ENCODE assay signal across 14 cellular contexts in the genomic region with DNA sequence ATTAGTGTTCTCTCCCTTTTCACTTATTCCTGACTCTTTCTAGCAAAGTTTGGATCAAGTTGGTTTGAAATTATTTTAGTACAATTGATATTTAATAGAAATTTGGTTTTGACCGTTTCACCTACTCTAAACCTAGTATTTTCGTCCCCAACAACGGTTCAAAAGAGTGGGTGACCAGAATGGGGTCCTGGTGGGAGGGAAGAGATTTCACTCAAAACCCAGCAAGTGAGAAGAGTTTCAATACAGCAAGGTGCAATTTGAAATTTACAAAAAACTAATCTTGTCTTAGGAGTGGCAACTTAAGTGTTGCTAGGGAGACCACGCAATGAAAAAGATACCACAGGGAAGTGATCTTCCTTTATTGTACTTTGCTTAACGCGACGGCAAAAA. TPM values are rescaled to one million over a fixed set of nuclear protein-coding genes. Genes with fewer than 3 reads are reported as not detected.
A peak's percentile ranks its signal among the peaks of the same experiment; 100 is the strongest.
DNase-seq lines count a peak whose midpoint lies in the region; ATAC-seq and TF ChIP-seq lines count a peak whose summit lies in the region.
"Had no signal": no experiment of that assay in that cellular context is flagged by ENCODE, and none has a peak within 500 bp of the region (broad histone marks: within the 10 kb centered on the region; RNA-seq: fewer than 3 reads in every experiment).

No MANE protein-coding gene starts in this region.

- no peaks in the 10 kb centered on the region; the same call in 1 of the 2 replicates for H3K9me3 ChIP-seq in AG04450 (ENCODE audit: control insufficient read depth, insufficient read depth, low read length)
- H3K9me3 ChIP-seq: upper lobe of right lung had no signal

- TF ChIP-seq CTCF in AG04450 (IDR thresholded peaks at IDR 0.05; ENCODE audit: low read depth, low read length) (no peak), brain (conservative IDR thresholded peaks at IDR 0.05) (no peak), mesothelial cell of epicardium (IDR thresholded peaks at IDR 0.05; ENCODE audit: unreplicated experiment) (no peak)

- H3K4me1 Mint-ChIP-seq in IgD-negative memory B cell (peaks cover 10 to 15% (median 13%) of the 10 kb centered on the region in 3 donors), brain (peaks cover 93% of the 10 kb centered on the region), naive B cell (peaks cover 15 to 22% (median 18%) of the 10 kb centered on the region in 3 donors), mesothelial cell of epicardium (peaks cover 10% of the 10 kb centered on the region)

- DNase-seq in AG04450 (ENCODE audit: low read depth, low spot score) = no peak
- DNase-seq in naive B cell = no peak
- no peak for DNase-seq in SKM-1 treated with dmso at 0.1 percent for 144 hours (lab: John Stamatoyannopoulos, UW; ENCODE audit: unreplicated experiment)
- DNase-seq in NOMO-1 treated with DMSO at 0.1 percent for 48 hours (lab: John Stamatoyannopoulos, UW; ENCODE audit: unreplicated experiment) = no peak
- no peak for DNase-seq in mesothelial cell of epicardium (ENCODE audit: low spot score in 2 of 2, unreplicated experiment in 2 of 2)
- DNase-seq: activated CD4-positive, alpha-beta T cell treated with anti-CD3 and anti-CD28 coated beads, Interleukin-2, amount 10 ng/mL, durations not matched to agents 24 days and 14 days; activated gamma-delta T cell treated with Interleukin-2 at 50 U/mL for 16 hours; NCI-H774; stimulated activated CD4-positive, alpha-beta T cell treated with anti-CD3 and anti-CD28 coated beads, Interleukin-2, amount 100 ng/mL, for 48 hours; upper lobe of right lung had no signal

- ATAC-seq in naive B cell (ENCODE audit: low read depth in 2 of 2) (no peak), HG02973 (IDR thresholded peaks at IDR 0.05; ENCODE audit: unreplicated experiment) (no peak)

- CTCF ChIA-PET in AG04450 (lab: Charles Lee) = interaction anchor here (0.6 to 1.8 kb wide), 3 partner anchors 9 to 189 kb away, joined by 3 to 9 read pairs (median 5); no protein-coding TSS in a partner anchor

- H3K36me3 Mint-ChIP-seq in IgD-negative memory B cell = peaks cover 2% of the 10 kb centered on the region
- no peaks in the 10 kb centered on the region for H3K36me3 Mint-ChIP-seq in brain
- H3K36me3 Mint-ChIP-seq in naive B cell = peaks cover 2 to 25% of the 10 kb centered on the region in 2 donors
- no peaks in the 10 kb centered on the region for H3K36me3 Mint-ChIP-seq in mesothelial cell of epicardium

- H3K4me3 Mint-ChIP-seq in IgD-negative memory B cell (peak overlapping the region in 3 of 4 donors; percentile 8 to 82 (median 55)), brain (peak overlapping the region in 3 of 5 experiments; percentile 84 to 90 (median 89)), naive B cell (peak overlapping the region in 2 of 8 donors; percentile 2 to 55), mesothelial cell of epicardium (no peak overlapping the region)
- H3K4me3 Mint-ChIP-seq: activated CD4-positive, alpha-beta T cell treated with anti-CD3 and anti-CD28 coated beads, Interleukin-2, amount 10 ng/mL, durations not matched to agents 24 days and 14 days had no signal

- POLR2A ChIA-PET in AG04450 (lab: Yijun Ruan, JAX) = interaction anchor here (1.5 kb wide), 1 partner anchor 9 kb away, joined by 4 read pairs; no protein-coding TSS in a partner anchor

- peaks cover 56% of the 10 kb centered on the region for H3K27me3 Mint-ChIP-seq in IgD-negative memory B cell
- H3K27me3 Mint-ChIP-seq in brain = peaks cover 57% of the 10 kb centered on the region
- H3K27me3 Mint-ChIP-seq in naive B cell = peaks cover 77 to 82% (median 78%) of the 10 kb centered on the region in 3 donors
- H3K27me3 Mint-ChIP-seq in mesothelial cell of epicardium (ENCODE audit: low read depth) = peaks cover 98% of the 10 kb centered on the region

- peak overlapping the region in 2 of 3 donors; percentile 27 to 46 for H3K27ac Mint-ChIP-seq in IgD-negative memory B cell
- H3K27ac Mint-ChIP-seq in brain = peak overlapping the region in 3 of 5 experiments; percentile 39 to 96 (median 88)
- H3K27ac Mint-ChIP-seq in naive B cell = peak overlapping the region in 4 of 6 donors; percentile 28 to 74 (median 64)
- no peak overlapping the region for H3K27ac Mint-ChIP-seq in mesothelial cell of epicardium
- H3K27ac Mint-ChIP-seq: activated CD4-positive, alpha-beta T cell treated with anti-CD3 and anti-CD28 coated beads, Interleukin-2, amount 10 ng/mL, durations not matched to agents 24 days and 14 days had no signal

- H3K27ac ChIP-seq in AG04450 (ENCODE audit: low read depth, low read length) = no peak overlapping the region
- H3K27ac ChIP-seq: upper lobe of right lung had no signal

- peaks cover 21% of the 10 kb centered on the region for H3K27me3 ChIP-seq in AG04450 (ENCODE audit: control insufficient read depth, insufficient read depth, low read length)

- peak overlapping the region; percentile 45 for H3K4me3 ChIP-seq in AG04450 (ENCODE audit: low read depth, low read length)
- H3K4me3 ChIP-seq: upper lobe of right lung had no signal

- H3K9me3 Mint-ChIP-seq in IgD-negative memory B cell = peaks cover 0 to 9% (median 4%) of the 10 kb centered on the region in 3 donors
- peaks cover 0 to 4% (median 0%) of the 10 kb centered on the region in 5 experiments for H3K9me3 Mint-ChIP-seq in brain
- peaks cover 0 to 21% (median 6%) of the 10 kb centered on the region in 7 donors for H3K9me3 Mint-ChIP-seq in naive B cell
- H3K9me3 Mint-ChIP-seq in mesothelial cell of epicardium = no peaks in the 10 kb centered on the region

RNA-seq across cellular contexts. Expression of a gene that starts 28.5 kb away (rescaled TPM):
- polyA plus RNA-seq in AG04450 (2011; rRNA removed) (47.9 and 65.5 TPM in 2 replicates), IgD-negative memory B cell (not detected), brain (ENCODE audit: insufficient read depth, low read depth, low replicate concordance) (356 TPM), naive B cell (ENCODE audit: low read depth in 6 of 6) (not detected)
- polyA minus RNA-seq in AG04450 (2011; rRNA and poly(A)+ RNA removed) = 63.1 and 83.0 TPM in 2 replicates
- 19.7 to 21.4 TPM (median 20.3 TPM) in 3 replicates for total RNA-seq in mesothelial cell of epicardium
- total RNA-seq: activated CD4-positive, alpha-beta T cell treated with anti-CD3 and anti-CD28 coated beads, Interleukin-2, amount 10 ng/mL, durations not matched to agents 24 days and 14 days; H7 had no signal

RNA-seq across cellular contexts. Expression of a gene that starts 30.5 kb away (rescaled TPM):
- polyA plus RNA-seq in AG04450 (2011; rRNA removed) = 25.5 and 29.9 TPM in 2 replicates
- 17.1 and 19.4 TPM in 2 replicates for polyA minus RNA-seq in AG04450 (2011; rRNA and poly(A)+ RNA removed)
- polyA plus RNA-seq in IgD-negative memory B cell = not detected
- polyA plus RNA-seq in brain (ENCODE audit: insufficient read depth, low read depth, low replicate concordance) = 35.2 TPM
- not detected for polyA plus RNA-seq in naive B cell (ENCODE audit: low read depth in 6 of 6)
- total RNA-seq in mesothelial cell of epicardium = 11.9 to 13.6 TPM (median 13.4 TPM) in 3 replicates
- total RNA-seq: activated CD4-positive, alpha-beta T cell treated with anti-CD3 and anti-CD28 coated beads, Interleukin-2, amount 10 ng/mL, durations not matched to agents 24 days and 14 days had no signal

Comparison
In these comparisons a context has a peak if more than half of its experiments do, and no peak if none do; other contexts are left out.
1. RNA of a gene that starts 28.5 kb away (polyA plus RNA-seq): 356 TPM in brain (single experiment) and 47.9 to 65.5 TPM in AG04450; not detected in IgD-negative memory B cell (single experiment) and not detected in naive B cell; every median in the first group is over 10 times any median in the second.
2. RNA of a gene that starts 30.5 kb away (polyA plus RNA-seq): 35.2 TPM in brain (single experiment) and 25.5 to 29.9 TPM in AG04450; not detected in IgD-negative memory B cell (single experiment) and not detected in naive B cell; every median in the first group is over 10 times any median in the second.